20 cellular contexts compared by ENCODE assay signal in genomic region chr11:103863497-103863896, GRCh38.
DNase-seq lines count a peak whose midpoint lies in the region; ATAC-seq, FAIRE-seq and TF ChIP-seq lines count a peak whose summit lies in the region.
"Had no signal": no experiment of that assay in that cellular context is flagged by ENCODE, and none has a peak within 500 bp of the region (broad histone marks: within the 10 kb centered on the region; RNA-seq: fewer than 3 reads in every experiment).

No MANE protein-coding gene starts in this region.

- no peaks in the 10 kb centered on the region for H4K20me1 ChIP-seq in K562 (replicated peaks; ENCODE audit: control insufficient read depth, insufficient read depth, low read length)
- no peaks in the 10 kb centered on the region for H4K20me1 ChIP-seq in MM.1S (ENCODE audit: insufficient read depth, low read length)
- H4K20me1 ChIP-seq in SK-N-SH (ENCODE audit: insufficient read depth), result no peaks in the 10 kb centered on the region
- H4K20me1 ChIP-seq: BLaER1 had no signal

- H3K4me3 ChIP-seq in K562 (no peak overlapping the region), MM.1S (ENCODE audit: low read length) (no peak overlapping the region), SK-N-SH (ENCODE audit: low read depth in 2 of 2, low read length in 1 of 2) (no peak overlapping the region)
- H3K4me3 ChIP-seq: BLaER1, dorsolateral prefrontal cortex, left lung, thyroid gland had no signal

- no peak for TF ChIP-seq POLR2A in K562 (conservative IDR thresholded peaks at IDR 0.05)

- no peaks in the 10 kb centered on the region for H3K9me1 ChIP-seq in K562 (ENCODE audit: control insufficient read depth, insufficient read depth, low read length)

- H3K9me2 ChIP-seq in MM.1S (replicated peaks; ENCODE audit: insufficient read depth, low read length) (no peaks in the 10 kb centered on the region), SK-N-SH (no peaks in the 10 kb centered on the region)

- no peak for TF ChIP-seq EP300 in K562 (IDR thresholded peaks at IDR 0.05; ENCODE audit: low read length)
- TF ChIP-seq EP300 in SK-N-SH (IDR thresholded peaks at IDR 0.05; ENCODE audit: borderline replicate concordance in 1 of 2, low read depth in 1 of 2, low read length in 1 of 2), result no peak

- POLR2A ChIA-PET in K562 (lab: Yijun Ruan, JAX) (no interaction called here), SK-N-SH (lab: Yijun Ruan, JAX) (no interaction called here)

- no peak for TF ChIP-seq RAD21 in K562 (CRISPR knock-in tag; conservative IDR thresholded peaks at IDR 0.05 in 1 of 2, IDR thresholded peaks at IDR 0.05 in 1 of 2)
- no peak for TF ChIP-seq RAD21 in SK-N-SH (IDR thresholded peaks at IDR 0.05; ENCODE audit: low read length)

- WGBS in K562 (ENCODE audit: insufficient coverage, low coverage, missing lambda C conversion rate), result 0% methylated on average over 3 of the region's 3 CpGs
- 84% methylated on average over 3 of the region's 3 CpGs for WGBS in SK-N-SH (ENCODE audit: low lambda C conversion rate)

- H3K4me2 ChIP-seq in K562 (ENCODE audit: insufficient read depth, low read length) (no peak overlapping the region), MM.1S (ENCODE audit: low read depth, low read length) (no peak overlapping the region), SK-N-SH (no peak overlapping the region)
- H3K4me2 ChIP-seq: BLaER1 had no signal

- peak; percentile 78 for DNase-seq in EH (ENCODE audit: low read depth)
- peak; percentile 10 for DNase-seq in LHCN-M2 (ENCODE audit: low read depth)
- no peak for DNase-seq in K562 (ENCODE audit: extremely low read depth in 1 of 4, low spot score in 3 of 4)
- DNase-seq in foreskin keratinocyte, result peak; percentile 8 to 68
- DNase-seq in NCI-H1436 treated with DMSO at 0.1 percent for 48 hours (lab: John Stamatoyannopoulos, UW), result no peak
- no peak for DNase-seq in MM.1S
- DNase-seq in SK-N-SH, result no peak
- DNase-seq: activated CD4-positive, alpha-beta T cell treated with anti-CD3 and anti-CD28 coated beads, Interleukin-2, amount 50 U/mL, for 1 hour; activated naive CD4-positive, alpha-beta T cell treated with anti-CD3 and anti-CD28 coated beads, Interleukin-2, amount 10 ng/mL, durations not matched to agents 7 days and 5 days; DMS153; dorsolateral prefrontal cortex; foreskin melanocyte; left lung; NCI-H187 treated with DMSO at 0.1 percent for 48 hours; NCI-H510A treated with DMSO at 0.1 percent for 48 hours; small intestine; thyroid gland had no signal

- H3F3A ChIP-seq in MM.1S (ENCODE audit: insufficient read depth, low read length), result no peaks in the 10 kb centered on the region
- H3F3A ChIP-seq in SK-N-SH (replicated peaks; ENCODE audit: insufficient read depth), result no peaks in the 10 kb centered on the region

- CTCF ChIA-PET in K562 (lab: Yijun Ruan, JAX; ENCODE audit: low intra/inter-chr PET ratio), result no interaction called here
- CTCF ChIA-PET in SK-N-SH (lab: Yijun Ruan, JAX), result interaction anchor here (1.6 kb wide), 1 partner anchor 8 kb away, joined by 5 read pairs; no protein-coding TSS in a partner anchor

- H3K9ac ChIP-seq in K562 (ENCODE audit: insufficient read depth in 1 of 2, low read depth in 2 of 2, low read length in 2 of 2) (no peak overlapping the region), MM.1S (ENCODE audit: low read length) (no peak overlapping the region), SK-N-SH (no peak overlapping the region)
- H3K9ac ChIP-seq: BLaER1, parathyroid adenoma had no signal

- H3K27ac ChIP-seq in K562 (ENCODE audit: extremely low read depth, low read depth, low read length) (no peak overlapping the region), foreskin keratinocyte (no peak overlapping the region), MM.1S (ENCODE audit: low read length) (no peak overlapping the region), SK-N-SH (ENCODE audit: low read depth in 2 of 2, low read length in 1 of 2) (no peak overlapping the region)
- H3K27ac ChIP-seq: BLaER1, dorsolateral prefrontal cortex, left lung, parathyroid adenoma, thyroid gland had no signal

- no peaks in the 10 kb centered on the region for H3K9me3 ChIP-seq in K562 (replicated peaks; ENCODE audit: control insufficient read depth, insufficient read depth, low read depth, low read length)
- no peaks in the 10 kb centered on the region for H3K9me3 ChIP-seq in MM.1S (replicated peaks; ENCODE audit: insufficient read depth, low read length)
- no peaks in the 10 kb centered on the region for H3K9me3 ChIP-seq in SK-N-SH
- H3K9me3 ChIP-seq: BLaER1, left lung, thyroid gland had no signal

- no TSS peak for BruUV-seq in K562 (replicated peaks; lab: Mats Ljungman, UMichigan)

- intact Hi-C loops in K562 (cut with micrococcal nuclease), result no loop called here

- no peak for FAIRE-seq in K562 (lab: Jason Lieb, UNC)
- FAIRE-seq: small intestine had no signal

- no peak for ATAC-seq in K562
- ATAC-seq in foreskin keratinocyte, result peak; percentile 85
- ATAC-seq in GM19397 (IDR thresholded peaks at IDR 0.05; ENCODE audit: unreplicated experiment), result no peak
- ATAC-seq: left lung had no signal

- no peaks in the 10 kb centered on the region for H3K27me3 ChIP-seq in K562 (ENCODE audit: control insufficient read depth in 2 of 2, insufficient read depth in 2 of 2, low read length in 2 of 2)
- H3K27me3 ChIP-seq in foreskin keratinocyte, result no peaks in the 10 kb centered on the region
- no peaks in the 10 kb centered on the region for H3K27me3 ChIP-seq in MM.1S (replicated peaks; ENCODE audit: insufficient read depth, low read length)
- H3K27me3 ChIP-seq in SK-N-SH (ENCODE audit: insufficient read depth), result no peaks in the 10 kb centered on the region
- H3K27me3 ChIP-seq: BLaER1, dorsolateral prefrontal cortex, left lung, thyroid gland had no signal

- in situ Hi-C loops in K562 (cut with MboI), result no loop called here

- H2AFZ ChIP-seq in K562 (ENCODE audit: low read depth, low read length) (no peak overlapping the region), MM.1S (ENCODE audit: low read length) (no peak overlapping the region), SK-N-SH (ENCODE audit: low read depth) (no peak overlapping the region)
- H2AFZ ChIP-seq: parathyroid adenoma had no signal

- H3K79me2 ChIP-seq in K562 (ENCODE audit: control insufficient read depth, insufficient read depth, low read length) (no peaks in the 10 kb centered on the region), MM.1S (ENCODE audit: low read length) (no peaks in the 10 kb centered on the region), SK-N-SH (ENCODE audit: insufficient read depth) (no peaks in the 10 kb centered on the region)
- H3K79me2 ChIP-seq: parathyroid adenoma had no signal

- H3K36me3 ChIP-seq in K562 (ENCODE audit: control insufficient read depth, insufficient read depth, low read length) (no peaks in the 10 kb centered on the region), MM.1S (replicated peaks; ENCODE audit: insufficient read depth, low read length) (no peaks in the 10 kb centered on the region), SK-N-SH (replicated peaks in 1 of 2; ENCODE audit: control insufficient read depth in 1 of 2, insufficient read depth in 2 of 2, low read length in 1 of 2) (no peaks in the 10 kb centered on the region)
- H3K36me3 ChIP-seq: BLaER1, left lung, thyroid gland had no signal

- H3K4me1 ChIP-seq in K562 (replicated peaks in 1 of 2; ENCODE audit: control insufficient read depth in 2 of 2, insufficient read depth in 2 of 2, low read length in 2 of 2) (no peaks in the 10 kb centered on the region), foreskin keratinocyte (no peaks in the 10 kb centered on the region), MM.1S (ENCODE audit: low read length) (no peaks in the 10 kb centered on the region), SK-N-SH (ENCODE audit: control insufficient read depth in 1 of 2, insufficient read depth in 2 of 2, low read depth in 1 of 2, low read length in 1 of 2) (no peaks in the 10 kb centered on the region; a peak in 1 of 4 replicates)
- H3K4me1 ChIP-seq: left lung, parathyroid adenoma, thyroid gland had no signal

- TF ChIP-seq CTCF in K562 (IDR thresholded peaks at IDR 0.05 in 2 of 3, conservative IDR thresholded peaks at IDR 0.05 in 1 of 3; ENCODE audit: insufficient read depth in 2 of 3, low read depth in 1 of 3, low read length in 3 of 3) (no peak), foreskin keratinocyte (conservative IDR thresholded peaks at IDR 0.05) (no peak), MM.1S (IDR thresholded peaks at IDR 0.05; ENCODE audit: low read length) (no peak), SK-N-SH (IDR thresholded peaks at IDR 0.05) (no peak)

TF ChIP-seq in K562, 482 proteins besides CTCF, POLR2A, EP300 and RAD21 (continues in another document):
- TF ChIP-seq GABPA (tag; conservative IDR thresholded peaks at IDR 0.05; ENCODE audit: low read depth) (0 out of 2 replicates have a peak, but pooled peaks have one; percentile 22), ARID3A (IDR thresholded peaks at IDR 0.05; ENCODE audit: borderline replicate concordance, low read depth, low read length) (no peak), HIVEP1 (CRISPR knock-in tag; IDR thresholded peaks at IDR 0.05) (no peak)

TF ChIP-seq in SK-N-SH, 30 proteins besides CTCF, POLR2A, EP300 and RAD21 (continues in another document):
- TF ChIP-seq TAF1 (IDR thresholded peaks at IDR 0.05; ENCODE audit: borderline replicate concordance, low read depth, low read length) (no peak), YY1 (IDR thresholded peaks at IDR 0.05; ENCODE audit: low read depth) (no peak), NFIC (IDR thresholded peaks at IDR 0.05; ENCODE audit: borderline replicate concordance) (no peak), CHD2 (IDR thresholded peaks at IDR 0.05; ENCODE audit: low read length, partially characterized antibody) (no peak), RFX5 (IDR thresholded peaks at IDR 0.05; ENCODE audit: low read length) (no peak), TCF12 (IDR thresholded peaks at IDR 0.05) (no peak), SMC3 (IDR thresholded peaks at IDR 0.05; ENCODE audit: low read depth, low read length) (no peak), ZBTB33 (IDR thresholded peaks at IDR 0.05; ENCODE audit: borderline replicate concordance, low read depth) (no peak), SIN3A (IDR thresholded peaks at IDR 0.05; ENCODE audit: borderline replicate concordance, low read depth, low read length) (no peak), RCOR1 (IDR thresholded peaks at IDR 0.05; ENCODE audit: low read length) (no peak)

Comparison
In these comparisons a context has a peak if more than half of its experiments do, and no peak if none do; other contexts are left out.
1. DNase-seq: peak in EH (single experiment), LHCN-M2 (single experiment) and foreskin keratinocyte (2 of 2); none in K562 (0 of 4), NCI-H1436 treated with DMSO at 0.1 percent for 48 hours (single experiment), MM.1S (single experiment) and SK-N-SH (single experiment).